In the genomic region with DNA sequence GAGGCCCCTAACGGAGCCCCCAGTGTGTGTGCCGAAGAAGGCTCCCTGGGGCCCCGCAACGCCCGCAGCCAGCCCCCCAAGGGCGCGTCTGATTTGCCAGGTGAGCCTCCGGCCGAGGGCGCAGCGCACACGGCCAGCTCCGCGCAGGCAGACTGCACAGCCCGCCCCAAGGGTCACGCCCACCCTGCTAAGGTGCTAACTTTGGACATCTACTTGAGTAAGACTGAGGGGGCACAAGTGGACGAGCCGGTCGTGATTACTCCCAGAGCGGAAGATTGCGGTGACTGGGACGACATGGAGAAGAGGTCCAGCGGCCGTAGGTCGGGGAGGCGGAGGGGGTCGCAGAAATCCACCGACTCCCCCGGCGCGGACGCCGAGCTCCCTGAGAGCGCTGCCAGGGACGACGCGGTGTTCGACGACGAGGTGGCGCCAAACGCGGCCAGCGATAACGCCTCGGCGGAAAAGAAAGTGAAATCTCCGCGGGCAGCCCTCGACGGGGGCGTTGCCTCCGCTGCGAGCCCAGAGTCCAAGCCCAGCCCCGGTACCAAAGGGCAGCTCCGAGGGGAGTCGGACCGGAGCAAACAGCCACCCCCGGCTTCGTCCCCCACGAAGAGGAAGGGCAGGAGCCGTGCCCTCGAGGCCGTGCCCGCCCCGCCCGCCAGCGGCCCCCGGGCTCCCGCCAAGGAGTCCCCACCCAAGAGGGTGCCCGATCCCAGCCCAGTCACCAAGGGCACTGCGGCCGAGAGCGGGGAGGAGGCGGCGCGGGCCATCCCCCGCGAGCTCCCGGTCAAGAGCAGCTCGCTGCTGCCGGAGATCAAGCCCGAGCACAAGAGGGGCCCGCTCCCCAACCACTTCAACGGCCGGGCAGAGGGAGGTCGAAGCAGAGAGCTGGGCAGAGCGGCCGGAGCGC, we compare ENCODE assay signal across 8 cellular contexts.
DNase-seq lines count a peak whose midpoint lies in the region; ATAC-seq and TF ChIP-seq lines count a peak whose summit lies in the region.

No MANE protein-coding gene starts in this region.

- H3K4me1 ChIP-seq in RWPE2 (ENCODE audit: insufficient read depth, poor library complexity, severe bottlenecking) (peaks cover 29% of the 10 kb centered on the region), gastrocnemius medialis (peaks cover 8 to 21% of the 10 kb centered on the region in 2 donors)

- H3K27ac ChIP-seq in RWPE2 (ENCODE audit: poor library complexity, severe bottlenecking), result peak overlapping the region; percentile 84
- peak overlapping the region; percentile 69 to 76 (median 73) for H3K27ac ChIP-seq in gastrocnemius medialis

- ATAC-seq in GM19372 (IDR thresholded peaks at IDR 0.05; ENCODE audit: low read depth, unreplicated experiment) (peak; percentile 55), HG03439 (IDR thresholded peaks at IDR 0.05; ENCODE audit: unreplicated experiment) (peak; percentile 61), RWPE2 (ENCODE audit: low read depth) (peak; percentile 43), gastrocnemius medialis (peak; percentile 45 to 73)
- peak; percentile 63 for ATAC-seq in activated naive CD8-positive, alpha-beta T cell treated with anti-CD3 and anti-CD28 coated beads, Interleukin-2, amount 10 ng/mL, durations not matched to agents 7 days and 5 days (ENCODE audit: low read depth)

- POLR2A ChIA-PET in activated naive CD8-positive, alpha-beta T cell treated with anti-CD3 and anti-CD28 coated beads, Interleukin-2, amount 10 ng/mL, durations not matched to agents 7 days and 5 days (lab: Charles Lee), result interaction anchor here (0.8 to 6.7 kb wide), 11 partner anchors 11 to 187 kb away, joined by 3 to 210 read pairs (median 5); a partner anchor contains a TSS

- H3K4me1 Mint-ChIP-seq in CD14-positive monocyte, result peaks cover 66% of the 10 kb centered on the region
- H3K4me1 Mint-ChIP-seq in activated naive CD8-positive, alpha-beta T cell treated with anti-CD3 and anti-CD28 coated beads, Interleukin-2, amount 10 ng/mL, durations not matched to agents 7 days and 5 days, result peaks cover 39% of the 10 kb centered on the region

- no peaks in the 10 kb centered on the region for H3K9me3 Mint-ChIP-seq in CD14-positive monocyte
- no peaks in the 10 kb centered on the region for H3K9me3 Mint-ChIP-seq in activated naive CD8-positive, alpha-beta T cell treated with anti-CD3 and anti-CD28 coated beads, Interleukin-2, amount 10 ng/mL, durations not matched to agents 7 days and 5 days

- no peaks in the 10 kb centered on the region for H3K27me3 ChIP-seq in RWPE2 (ENCODE audit: insufficient read depth, poor library complexity, severe bottlenecking)
- H3K27me3 ChIP-seq in gastrocnemius medialis, result peaks cover 35 to 55% (median 51%) of the 10 kb centered on the region in 3 donors

- H3K27me3 Mint-ChIP-seq in CD14-positive monocyte (ENCODE audit: low read depth in 3 of 3), result no peaks in the 10 kb centered on the region
- peaks cover 8% of the 10 kb centered on the region for H3K27me3 Mint-ChIP-seq in activated naive CD8-positive, alpha-beta T cell treated with anti-CD3 and anti-CD28 coated beads, Interleukin-2, amount 10 ng/mL, durations not matched to agents 7 days and 5 days

- TF ChIP-seq POLR2A in gastrocnemius medialis (IDR thresholded peaks at IDR 0.05), result peak in 1 of 2 donors; percentile 8

- peaks cover 0 to 3% of the 10 kb centered on the region in 2 donors for H3K36me3 Mint-ChIP-seq in CD14-positive monocyte
- H3K36me3 Mint-ChIP-seq in activated naive CD8-positive, alpha-beta T cell treated with anti-CD3 and anti-CD28 coated beads, Interleukin-2, amount 10 ng/mL, durations not matched to agents 7 days and 5 days, result no peaks in the 10 kb centered on the region

- in situ Hi-C loops in gastrocnemius medialis (cut with MboI; ENCODE audit: low sequenced_read_pairs in 4 of 4) (no loop called here), KBM-7 (cut with MboI; ENCODE audit: low pct_unique_long_range_greater_than_20kb, low sequenced_read_pairs) (no loop called here)

- intact Hi-C loops in CD14-positive monocyte (cut with micrococcal nuclease) (loop anchor here (5.0 to 10.0 kb wide), 2 partner anchors 35 to 638 kb away; no protein-coding TSS in a partner anchor), gastrocnemius medialis (cut with DNase I; ENCODE audit: low total_unique reads) (no loop called here)

- peak; percentile 55 for TF ChIP-seq CTCF in CD14-positive monocyte (IDR thresholded peaks at IDR 0.05)
- peak; percentile 34 for TF ChIP-seq CTCF in RWPE2 (IDR thresholded peaks at IDR 0.05; ENCODE audit: poor library complexity, severe bottlenecking)
- TF ChIP-seq CTCF in gastrocnemius medialis (IDR thresholded peaks at IDR 0.05 in 4 of 5, conservative IDR thresholded peaks at IDR 0.05 in 1 of 5), result peak in 1 of 5 experiments; percentile 17

- peak; percentile 61 for DNase-seq in CD14-positive monocyte (ENCODE audit: low spot score)
- peak; percentile 74 for DNase-seq in RWPE2 (ENCODE audit: low spot score)
- DNase-seq in activated naive CD8-positive, alpha-beta T cell treated with anti-CD3 and anti-CD28 coated beads, Interleukin-2, amount 10 ng/mL, durations not matched to agents 7 days and 5 days, result peak; percentile 87
- DNase-seq in hepatic stellate cell (ENCODE audit: low spot score), result peak; percentile 45
- DNase-seq in gastrocnemius medialis, result peak in 1 of 2 donors; percentile 19
- no peak for DNase-seq in KBM-7

- peak overlapping the region; percentile 91 to 98 (median 96) for H3K27ac Mint-ChIP-seq in CD14-positive monocyte
- peak overlapping the region; percentile 99 for H3K27ac Mint-ChIP-seq in activated naive CD8-positive, alpha-beta T cell treated with anti-CD3 and anti-CD28 coated beads, Interleukin-2, amount 10 ng/mL, durations not matched to agents 7 days and 5 days

- H3K9me3 ChIP-seq in RWPE2 (ENCODE audit: severe bottlenecking) (no peaks in the 10 kb centered on the region), gastrocnemius medialis (no peaks in the 10 kb centered on the region)

- peak overlapping the region; percentile 93 to 98 for H3K4me3 Mint-ChIP-seq in CD14-positive monocyte
- H3K4me3 Mint-ChIP-seq in activated naive CD8-positive, alpha-beta T cell treated with anti-CD3 and anti-CD28 coated beads, Interleukin-2, amount 10 ng/mL, durations not matched to agents 7 days and 5 days, result peak overlapping the region; percentile 90

- H3K4me3 ChIP-seq in RWPE2 (ENCODE audit: severe bottlenecking), result peak overlapping the region; percentile 76
- H3K4me3 ChIP-seq in gastrocnemius medialis, result peak overlapping the region; percentile 62 to 82 (median 68)

- H3K36me3 ChIP-seq in RWPE2 (ENCODE audit: low read depth), result peaks cover 20% of the 10 kb centered on the region
- no peaks in the 10 kb centered on the region for H3K36me3 ChIP-seq in gastrocnemius medialis
